In genomic region chr19:44072543-44073401, GRCh38 we compare ENCODE assay signal across 8 cellular contexts. TPM values are rescaled to one million over a fixed set of nuclear protein-coding genes. Genes with fewer than 3 reads are reported as not detected.
DNase-seq lines count a peak whose midpoint lies in the region; ATAC-seq and TF ChIP-seq lines count a peak whose summit lies in the region.

No MANE protein-coding gene starts in this region.

- ATAC-seq in GM18868 (IDR thresholded peaks at IDR 0.05; ENCODE audit: unreplicated experiment): no peak

- H3K4me1 Mint-ChIP-seq in nephron: peaks cover 17% of the 10 kb centered on the region

- WGBS in esophagus, 2 donors: 18% methylated on average over 18 of the region's 18 CpGs

- DNase-seq in RWPE1 (ENCODE audit: low spot score): peak; percentile 5
- DNase-seq in putamen (ENCODE audit: low spot score): no peak
- DNase-seq in 8988T: no peak
- DNase-seq in NOMO-1 treated with DMSO at 0.1 percent for 48 hours (lab: John Stamatoyannopoulos, UW; ENCODE audit: unreplicated experiment): no peak

- peaks cover 0 to 2% of the 10 kb centered on the region in 2 donors for H3K36me3 ChIP-seq in esophagus (ENCODE audit: control insufficient read depth in 2 of 2, insufficient read depth in 2 of 2, low read length in 1 of 2)

- peaks cover 29% of the 10 kb centered on the region for H3K9me3 Mint-ChIP-seq in nephron

- H3K9me3 ChIP-seq in esophagus (ENCODE audit: control insufficient read depth in 2 of 2, insufficient read depth in 1 of 2, low read depth in 1 of 2, low read length in 1 of 2): no peaks in the 10 kb centered on the region

- TF ChIP-seq CTCF in GM12875 (IDR thresholded peaks at IDR 0.05; ENCODE audit: borderline replicate concordance, insufficient read depth, low read depth, low read length) (no peak), RWPE1 (conservative IDR thresholded peaks at IDR 0.05; ENCODE audit: low read depth) (no peak), nephron (IDR thresholded peaks at IDR 0.05; ENCODE audit: unreplicated experiment in 3 of 3) (no peak)

- H3K4me3 ChIP-seq in GM12875 (ENCODE audit: low read depth, low read length) (peak overlapping the region; percentile 83), esophagus (ENCODE audit: low read depth in 1 of 2, low read length in 2 of 2) (peak overlapping the region; percentile 63 to 82)

- H3K4me1 ChIP-seq in esophagus (ENCODE audit: control insufficient read depth in 2 of 2, insufficient read depth in 2 of 2, low read length in 1 of 2): no peaks in the 10 kb centered on the region

- POLR2A ChIA-PET in RWPE1 (lab: Yijun Ruan, JAX; ENCODE audit: low non-redundant PET): no interaction called here

- peak overlapping the region; percentile 58 for H3K27ac ChIP-seq in RWPE1
- no peak overlapping the region for H3K27ac ChIP-seq in esophagus (ENCODE audit: low read depth in 2 of 2, low read length in 1 of 2)

- H3K36me3 Mint-ChIP-seq in nephron (ENCODE audit: low read depth): peaks cover 61% of the 10 kb centered on the region

- CTCF ChIA-PET in RWPE1 (lab: Yijun Ruan, JAX): interaction anchor here (1.1 kb wide), 1 partner anchor 19 kb away, joined by 3 read pairs; no protein-coding TSS in a partner anchor

- no peaks in the 10 kb centered on the region for H3K27me3 Mint-ChIP-seq in nephron (ENCODE audit: low read depth)

- no peaks in the 10 kb centered on the region for H3K27me3 ChIP-seq in esophagus (ENCODE audit: control insufficient read depth in 1 of 2, insufficient read depth in 2 of 2, low read length in 2 of 2)

- peak overlapping the region in 1 of 3 experiments; percentile 57 for H3K27ac Mint-ChIP-seq in nephron

- peak overlapping the region; percentile 88 to 94 (median 90) for H3K4me3 Mint-ChIP-seq in nephron

RNA-seq across cellular contexts. Expression of gene ZNF284, which starts 0.8 kb away (rescaled TPM):
- polyA plus RNA-seq in esophagus: under 1 TPM; 0.32 to 0.67 TPM

RNA-seq across cellular contexts. Expression of gene ZNF223, which starts 20.9 kb away (rescaled TPM):
- 1 to 10 TPM; 2.6 to 3.5 TPM for polyA plus RNA-seq in esophagus

RNA-seq across cellular contexts. Expression of gene ZNF224, which starts 21.4 kb away (rescaled TPM):
- polyA plus RNA-seq in esophagus: 10 to 100 TPM in 1 of 2 donors, 1 to 10 TPM in 1; 6.6 to 10.6 TPM

RNA-seq across cellular contexts. Expression of gene ZNF225, which starts 40.4 kb away (rescaled TPM):
- under 1 TPM; 0.81 to 0.92 TPM for polyA plus RNA-seq in esophagus

RNA-seq across cellular contexts. Expression of gene ZNF222, which starts 47.6 kb away (rescaled TPM):
- polyA plus RNA-seq in esophagus: 1 to 10 TPM; 1.4 to 1.6 TPM
